ENCODE assay signal across 27 cellular contexts in the genomic region with DNA sequence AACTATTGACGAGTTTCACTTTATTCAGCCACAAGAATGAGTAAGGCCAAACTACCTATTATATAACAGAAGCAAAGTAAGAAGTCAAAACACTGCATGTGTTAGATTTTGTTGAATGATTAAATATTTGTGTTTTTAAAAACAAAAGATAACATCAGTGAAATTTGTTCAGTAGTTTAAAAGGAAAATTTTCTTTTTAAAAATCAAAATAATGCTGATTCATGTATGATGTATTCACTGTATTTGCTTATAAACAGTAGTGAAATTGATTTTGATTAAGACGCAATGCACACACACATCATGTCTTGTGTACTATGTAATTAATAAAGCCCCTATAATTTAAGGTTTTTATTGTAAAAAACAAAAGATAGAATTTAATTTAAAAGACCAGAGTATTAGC.
"Had no signal": no experiment of that assay in that cellular context is flagged by ENCODE, and none has a peak within 500 bp of the region (broad histone marks: within the 10 kb centered on the region; RNA-seq: fewer than 3 reads in every experiment).

No MANE protein-coding gene starts in this region.

- H3K9me3 Mint-ChIP-seq: activated CD8-positive, alpha-beta T cell treated with anti-CD3 and anti-CD28 coated beads for 36 hours; activated T-cell treated with anti-CD3 and anti-CD28 coated beads, Interleukin-2, amount 50 U/mL, for 4 hours; activated T-helper 17 cell treated with anti-CD3 and anti-CD28 coated beads, Interleukin-2, amount 50 U/mL, for 72 hours; immature natural killer cell; nephron progenitor cell; stimulated activated naive B cell treated with anti-CD40 and anti-IgM and Interleukin-4, amounts not matched to agents 10 μg/mL and 1 μg/mL and 100 μg/mL, for 72 hours; WTC11 had no signal

- H3K4me3 Mint-ChIP-seq: activated CD8-positive, alpha-beta T cell treated with anti-CD3 and anti-CD28 coated beads for 36 hours; activated T-cell treated with anti-CD3 and anti-CD28 coated beads, Interleukin-2, amount 50 U/mL, for 4 hours; activated T-helper 17 cell treated with anti-CD3 and anti-CD28 coated beads, Interleukin-2, amount 50 U/mL, for 72 hours; immature natural killer cell; nephron progenitor cell; stimulated activated naive B cell treated with anti-CD40 and anti-IgM and Interleukin-4, amounts not matched to agents 10 μg/mL and 1 μg/mL and 100 μg/mL, for 72 hours; WTC11 had no signal

- H3K27me3 ChIP-seq: brain microvascular endothelial cell, heart left ventricle, ovary, stomach, thyroid gland, upper lobe of left lung, vagina had no signal

- H3K4me3 ChIP-seq: heart left ventricle, left lung, mucosa of descending colon, ovary, psoas muscle, stomach, thyroid gland, upper lobe of left lung, vagina had no signal

- H3K9me3 ChIP-seq: heart left ventricle, left lung, mucosa of descending colon, ovary, psoas muscle, stomach, thyroid gland, upper lobe of left lung, vagina had no signal

- H3K36me3 Mint-ChIP-seq: WTC11 had no signal

- FAIRE-seq: astrocyte, endothelial cell of umbilical vein had no signal

- H3K27me3 Mint-ChIP-seq: activated CD8-positive, alpha-beta T cell treated with anti-CD3 and anti-CD28 coated beads for 36 hours; activated T-helper 17 cell treated with anti-CD3 and anti-CD28 coated beads, Interleukin-2, amount 50 U/mL, for 72 hours; stimulated activated naive B cell treated with anti-CD40 and anti-IgM and Interleukin-4, amounts not matched to agents 10 μg/mL and 1 μg/mL and 100 μg/mL, for 72 hours had no signal

- H3K36me3 ChIP-seq: brain microvascular endothelial cell, ovary had no signal

- H3K27ac ChIP-seq: brain microvascular endothelial cell, heart left ventricle, left lung, ovary, psoas muscle, stomach, thyroid gland, upper lobe of left lung, vagina had no signal

- DNase-seq: activated CD4-positive, alpha-beta T cell treated with anti-CD3 and anti-CD28 coated beads, Interleukin-2, amount 50 U/mL, for 1 hour; activated CD8-positive, alpha-beta T cell treated with anti-CD3 and anti-CD28 coated beads for 36 hours; activated gamma-delta T cell treated with Interleukin-2 at 50 U/mL for 16 hours; activated naive CD4-positive, alpha-beta T cell treated with anti-CD3 and anti-CD28 coated beads, Interleukin-2, amount 50 U/mL, for 16 hours; activated T-cell treated with anti-CD3 and anti-CD28 coated beads, Interleukin-2, amount 50 U/mL, for 4 hours; amniotic stem cell; brain microvascular endothelial cell; heart left ventricle; hypothalamus; immature natural killer cell; kidney glomerular epithelial cell; left lung; mucosa of descending colon; nephron progenitor cell; ovary; psoas muscle; stimulated activated CD4-positive, alpha-beta T cell treated with anti-CD3 and anti-CD28 coated beads, Interleukin-15, amount 100 ng/mL, for 24 hours; stimulated activated CD4-positive, alpha-beta T cell treated with anti-CD3 and anti-CD28 coated beads, Interleukin-2, amount 100 ng/mL, for 24 hours; stimulated activated naive B cell treated with anti-CD40 and anti-IgM and Interleukin-4, amounts not matched to agents 10 μg/mL and 1 μg/mL and 100 μg/mL, for 72 hours; stomach; thyroid gland; upper lobe of left lung had no signal

- H3K27ac Mint-ChIP-seq: activated CD8-positive, alpha-beta T cell treated with anti-CD3 and anti-CD28 coated beads for 36 hours; activated T-helper 17 cell treated with anti-CD3 and anti-CD28 coated beads, Interleukin-2, amount 50 U/mL, for 72 hours; immature natural killer cell; nephron progenitor cell; stimulated activated naive B cell treated with anti-CD40 and anti-IgM and Interleukin-4, amounts not matched to agents 10 μg/mL and 1 μg/mL and 100 μg/mL, for 72 hours; WTC11 had no signal

- ATAC-seq: activated CD8-positive, alpha-beta T cell treated with anti-CD3 and anti-CD28 coated beads for 36 hours; activated T-cell treated with anti-CD3 and anti-CD28 coated beads, Interleukin-2, amount 50 U/mL, for 4 hours; activated T-helper 17 cell treated with anti-CD3 and anti-CD28 coated beads, Interleukin-2, amount 50 U/mL, for 72 hours; heart left ventricle; left lung; mucosa of descending colon; psoas muscle; WTC11 had no signal
